36 cellular contexts compared by ENCODE assay signal in genomic region chr11:13074714-13075464, GRCh38.
"Had no signal": no experiment of that assay in that cellular context is flagged by ENCODE, and none has a peak within 500 bp of the region (broad histone marks: within the 10 kb centered on the region; RNA-seq: fewer than 3 reads in every experiment).

No MANE protein-coding gene starts in this region.

- H3K4me3 ChIP-seq: PC-9 had no signal

- DNase-seq: activated B cell treated with CpG ODN at 0.5 μM for 24 hours; activated CD4-positive, alpha-beta memory T cell treated with anti-CD3 and anti-CD28 coated beads for 36 hours; activated CD4-positive, alpha-beta T cell treated with anti-CD3 and anti-CD28 coated beads for 4 hours; activated CD4-positive, alpha-beta T cell treated with anti-CD3 and anti-CD28 coated beads, Interleukin-2, amount 50 U/mL, for 1 hour; activated CD4-positive, CD25-positive, alpha-beta regulatory T cell treated with anti-CD3 and anti-CD28 coated beads, Interleukin-2, amount 50 U/mL, for 72 hours; activated CD8-positive, alpha-beta memory T cell treated with anti-CD3 and anti-CD28 coated beads for 24 hours; activated CD8-positive, alpha-beta memory T cell treated with anti-CD3 and anti-CD28 coated beads, Interleukin-2, amount 10 ng/mL, durations not matched to agents 7 days and 5 days; activated CD8-positive, alpha-beta memory T cell treated with anti-CD3 and anti-CD28 coated beads, Interleukin-2, amount 50 U/mL, for 48 hours; activated effector memory CD4-positive, alpha-beta T cell treated with anti-CD3 and anti-CD28 coated beads, Interleukin-2, amount 50 U/mL, for 16 hours; activated naive CD4-positive, alpha-beta T cell; activated naive CD4-positive, alpha-beta T cell treated with anti-CD3 and anti-CD28 coated beads, Interleukin-2, amount 50 U/mL, for 16 hours; activated naive CD8-positive, alpha-beta T cell treated with anti-CD3 and anti-CD28 coated beads for 36 hours; activated T-cell treated with anti-CD3 and anti-CD28 coated beads, Interleukin-2, amount 50 U/mL, for 48 hours; amniotic stem cell; aorta; brain microvascular endothelial cell; central memory CD4-positive, alpha-beta T cell; NCI-H1048; NCI-H1105 treated with DMSO at 0.1 percent for 48 hours; NCI-H1436 treated with DMSO at 0.1 percent for 48 hours; NCI-H1694 treated with DMSO at 0.1 percent for 48 hours; NCI-H2029; NCI-H2107; NCI-H226; NCI-H446 treated with DMSO at 0.1 percent for 48 hours; NCI-H524 treated with DMSO at 0.1 percent for 48 hours; NK-92 treated with Interleukin-12 subunit alpha and Interleukin-12 subunit beta, amount 100 ng/mL, for 24 hours; PC-9; Right ventricle myocardium superior; SW 1271; T-helper 1 cell; T-helper 2 cell; T-helper 9 cell had no signal

- FAIRE-seq: RCC 7860 had no signal

- H3K27ac ChIP-seq: brain microvascular endothelial cell, PC-9, RWPE1, VCaP had no signal

- H3K36me3 ChIP-seq: brain microvascular endothelial cell had no signal

- ATAC-seq: activated CD8-positive, alpha-beta memory T cell treated with anti-CD3 and anti-CD28 coated beads, Interleukin-2, amount 10 ng/mL, durations not matched to agents 7 days and 5 days had no signal
